Comparison of ENCODE assay signal across 1 cellular context in genomic region chr5:111404270-111404769, GRCh38.
TF ChIP-seq lines count a peak whose summit lies in the region.

No MANE protein-coding gene starts in this region.

TF ChIP-seq in HepG2, 621 proteins besides CTCF, POLR2A, EP300 and RAD21 (continued from another document and continues in another):
- TF ChIP-seq AKNA (CRISPR knock-in tag; IDR thresholded peaks at IDR 0.05; ENCODE audit: borderline replicate concordance) (no peak), ZNF607 (CRISPR knock-in tag; IDR thresholded peaks at IDR 0.05; ENCODE audit: borderline replicate concordance) (no peak), KDM3A (CRISPR knock-in tag; IDR thresholded peaks at IDR 0.05; ENCODE audit: low read depth) (0 out of 2 replicates have a peak, but pooled peaks have one; percentile 12), ZBTB1 (CRISPR knock-in tag; IDR thresholded peaks at IDR 0.05; ENCODE audit: borderline replicate concordance) (no peak), ZNF792 (CRISPR knock-in tag; IDR thresholded peaks at IDR 0.05) (no peak), HMG20A (CRISPR knock-in tag; IDR thresholded peaks at IDR 0.05; ENCODE audit: borderline replicate concordance) (peak; percentile 77; the same call in 1 of the 2 replicates), ZNF747 (CRISPR knock-in tag; IDR thresholded peaks at IDR 0.05; ENCODE audit: borderline replicate concordance) (0 out of 2 replicates have a peak, but pooled peaks have one; percentile 26), ZKSCAN8 (CRISPR knock-in tag; IDR thresholded peaks at IDR 0.05; ENCODE audit: borderline replicate concordance) (peak; percentile 36; the same call in 1 of the 2 replicates), TEAD3 (CRISPR knock-in tag; optimal IDR thresholded peaks at IDR 0.05; ENCODE audit: borderline replicate concordance) (peak; percentile 8), NCOA1 (CRISPR knock-in tag; IDR thresholded peaks at IDR 0.05) (no peak), ZNF20 (CRISPR knock-in tag; IDR thresholded peaks at IDR 0.05) (no peak), JUND (CRISPR knock-in tag; IDR thresholded peaks at IDR 0.05) (no peak), ATF3 (CRISPR knock-in tag; IDR thresholded peaks at IDR 0.05) (no peak), PCBP2 (optimal IDR thresholded peaks at IDR 0.05; ENCODE audit: low read depth, low read length, poor library complexity, severe bottlenecking) (no peak), ZKSCAN5 (CRISPR knock-in tag; IDR thresholded peaks at IDR 0.05) (no peak), ZMAT3 (CRISPR knock-in tag; conservative IDR thresholded peaks at IDR 0.05) (no peak), ZNF333 (CRISPR knock-in tag; IDR thresholded peaks at IDR 0.05; ENCODE audit: borderline replicate concordance) (no peak), PCBP1 (IDR thresholded peaks at IDR 0.05; ENCODE audit: borderline replicate concordance, low read depth, low read length) (no peak), CBX5 (CRISPR knock-in tag; IDR thresholded peaks at IDR 0.05; ENCODE audit: borderline replicate concordance) (0 out of 2 replicates have a peak, but pooled peaks have one; percentile 34), ZNF503 (CRISPR knock-in tag; IDR thresholded peaks at IDR 0.05) (peak; percentile 66; the same call in 1 of the 2 replicates)
- TF ChIP-seq, protein P1, sequence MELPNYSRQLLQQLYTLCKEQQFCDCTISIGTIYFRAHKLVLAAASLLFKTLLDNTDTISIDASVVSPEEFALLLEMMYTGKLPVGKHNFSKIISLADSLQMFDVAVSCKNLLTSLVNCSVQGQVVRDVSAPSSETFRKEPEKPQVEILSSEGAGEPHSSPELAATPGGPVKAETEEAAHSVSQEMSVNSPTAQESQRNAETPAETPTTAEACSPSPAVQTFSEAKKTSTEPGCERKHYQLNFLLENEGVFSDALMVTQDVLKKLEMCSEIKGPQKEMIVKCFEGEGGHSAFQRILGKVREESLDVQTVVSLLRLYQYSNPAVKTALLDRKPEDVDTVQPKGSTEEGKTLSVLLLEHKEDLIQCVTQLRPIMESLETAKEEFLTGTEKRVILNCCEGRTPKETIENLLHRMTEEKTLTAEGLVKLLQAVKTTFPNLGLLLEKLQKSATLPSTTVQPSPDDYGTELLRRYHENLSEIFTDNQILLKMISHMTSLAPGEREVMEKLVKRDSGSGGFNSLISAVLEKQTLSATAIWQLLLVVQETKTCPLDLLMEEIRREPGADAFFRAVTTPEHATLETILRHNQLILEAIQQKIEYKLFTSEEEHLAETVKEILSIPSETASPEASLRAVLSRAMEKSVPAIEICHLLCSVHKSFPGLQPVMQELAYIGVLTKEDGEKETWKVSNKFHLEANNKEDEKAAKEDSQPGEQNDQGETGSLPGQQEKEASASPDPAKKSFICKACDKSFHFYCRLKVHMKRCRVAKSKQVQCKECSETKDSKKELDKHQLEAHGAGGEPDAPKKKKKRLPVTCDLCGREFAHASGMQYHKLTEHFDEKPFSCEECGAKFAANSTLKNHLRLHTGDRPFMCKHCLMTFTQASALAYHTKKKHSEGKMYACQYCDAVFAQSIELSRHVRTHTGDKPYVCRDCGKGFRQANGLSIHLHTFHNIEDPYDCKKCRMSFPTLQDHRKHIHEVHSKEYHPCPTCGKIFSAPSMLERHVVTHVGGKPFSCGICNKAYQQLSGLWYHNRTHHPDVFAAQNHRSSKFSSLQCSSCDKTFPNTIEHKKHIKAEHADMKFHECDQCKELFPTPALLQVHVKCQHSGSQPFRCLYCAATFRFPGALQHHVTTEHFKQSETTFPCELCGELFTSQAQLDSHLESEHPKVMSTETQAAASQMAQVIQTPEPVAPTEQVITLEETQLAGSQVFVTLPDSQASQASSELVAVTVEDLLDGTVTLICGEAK (IDR thresholded peaks at IDR 0.05): no peak
- TF ChIP-seq, protein P1 (CRISPR knock-in tag; IDR thresholded peaks at IDR 0.05): no peak
- TF ChIP-seq, protein P2, sequence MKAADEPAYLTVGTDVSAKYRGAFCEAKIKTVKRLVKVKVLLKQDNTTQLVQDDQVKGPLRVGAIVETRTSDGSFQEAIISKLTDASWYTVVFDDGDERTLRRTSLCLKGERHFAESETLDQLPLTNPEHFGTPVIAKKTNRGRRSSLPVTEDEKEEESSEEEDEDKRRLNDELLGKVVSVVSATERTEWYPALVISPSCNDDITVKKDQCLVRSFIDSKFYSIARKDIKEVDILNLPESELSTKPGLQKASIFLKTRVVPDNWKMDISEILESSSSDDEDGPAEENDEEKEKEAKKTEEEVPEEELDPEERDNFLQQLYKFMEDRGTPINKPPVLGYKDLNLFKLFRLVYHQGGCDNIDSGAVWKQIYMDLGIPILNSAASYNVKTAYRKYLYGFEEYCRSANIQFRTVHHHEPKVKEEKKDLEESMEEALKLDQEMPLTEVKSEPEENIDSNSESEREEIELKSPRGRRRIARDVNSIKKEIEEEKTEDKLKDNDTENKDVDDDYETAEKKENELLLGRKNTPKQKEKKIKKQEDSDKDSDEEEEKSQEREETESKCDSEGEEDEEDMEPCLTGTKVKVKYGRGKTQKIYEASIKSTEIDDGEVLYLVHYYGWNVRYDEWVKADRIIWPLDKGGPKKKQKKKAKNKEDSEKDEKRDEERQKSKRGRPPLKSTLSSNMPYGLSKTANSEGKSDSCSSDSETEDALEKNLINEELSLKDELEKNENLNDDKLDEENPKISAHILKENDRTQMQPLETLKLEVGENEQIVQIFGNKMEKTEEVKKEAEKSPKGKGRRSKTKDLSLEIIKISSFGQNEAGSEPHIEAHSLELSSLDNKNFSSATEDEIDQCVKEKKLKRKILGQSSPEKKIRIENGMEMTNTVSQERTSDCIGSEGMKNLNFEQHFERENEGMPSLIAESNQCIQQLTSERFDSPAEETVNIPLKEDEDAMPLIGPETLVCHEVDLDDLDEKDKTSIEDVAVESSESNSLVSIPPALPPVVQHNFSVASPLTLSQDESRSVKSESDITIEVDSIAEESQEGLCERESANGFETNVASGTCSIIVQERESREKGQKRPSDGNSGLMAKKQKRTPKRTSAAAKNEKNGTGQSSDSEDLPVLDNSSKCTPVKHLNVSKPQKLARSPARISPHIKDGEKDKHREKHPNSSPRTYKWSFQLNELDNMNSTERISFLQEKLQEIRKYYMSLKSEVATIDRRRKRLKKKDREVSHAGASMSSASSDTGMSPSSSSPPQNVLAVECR (CRISPR knock-in tag; IDR thresholded peaks at IDR 0.05; ENCODE audit: borderline replicate concordance): no peak
- TF ChIP-seq, protein P3, sequence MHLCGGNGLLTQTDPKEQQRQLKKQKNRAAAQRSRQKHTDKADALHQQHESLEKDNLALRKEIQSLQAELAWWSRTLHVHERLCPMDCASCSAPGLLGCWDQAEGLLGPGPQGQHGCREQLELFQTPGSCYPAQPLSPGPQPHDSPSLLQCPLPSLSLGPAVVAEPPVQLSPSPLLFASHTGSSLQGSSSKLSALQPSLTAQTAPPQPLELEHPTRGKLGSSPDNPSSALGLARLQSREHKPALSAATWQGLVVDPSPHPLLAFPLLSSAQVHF (CRISPR knock-in tag; IDR thresholded peaks at IDR 0.05): no peak
- TF ChIP-seq, protein P4, sequence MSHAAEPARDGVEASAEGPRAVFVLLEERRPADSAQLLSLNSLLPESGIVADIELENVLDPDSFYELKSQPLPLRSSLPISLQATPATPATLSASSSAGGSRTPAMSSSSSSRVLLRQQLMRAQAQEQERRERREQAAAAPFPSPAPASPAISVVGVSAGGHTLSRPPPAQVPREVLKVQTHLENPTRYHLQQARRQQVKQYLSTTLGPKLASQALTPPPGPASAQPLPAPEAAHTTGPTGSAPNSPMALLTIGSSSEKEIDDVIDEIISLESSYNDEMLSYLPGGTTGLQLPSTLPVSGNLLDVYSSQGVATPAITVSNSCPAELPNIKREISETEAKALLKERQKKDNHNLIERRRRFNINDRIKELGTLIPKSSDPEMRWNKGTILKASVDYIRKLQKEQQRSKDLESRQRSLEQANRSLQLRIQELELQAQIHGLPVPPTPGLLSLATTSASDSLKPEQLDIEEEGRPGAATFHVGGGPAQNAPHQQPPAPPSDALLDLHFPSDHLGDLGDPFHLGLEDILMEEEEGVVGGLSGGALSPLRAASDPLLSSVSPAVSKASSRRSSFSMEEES (CRISPR knock-in tag; IDR thresholded peaks at IDR 0.05): peak; percentile 20; the same call in 1 of the 2 replicates
- TF ChIP-seq, protein P5, sequence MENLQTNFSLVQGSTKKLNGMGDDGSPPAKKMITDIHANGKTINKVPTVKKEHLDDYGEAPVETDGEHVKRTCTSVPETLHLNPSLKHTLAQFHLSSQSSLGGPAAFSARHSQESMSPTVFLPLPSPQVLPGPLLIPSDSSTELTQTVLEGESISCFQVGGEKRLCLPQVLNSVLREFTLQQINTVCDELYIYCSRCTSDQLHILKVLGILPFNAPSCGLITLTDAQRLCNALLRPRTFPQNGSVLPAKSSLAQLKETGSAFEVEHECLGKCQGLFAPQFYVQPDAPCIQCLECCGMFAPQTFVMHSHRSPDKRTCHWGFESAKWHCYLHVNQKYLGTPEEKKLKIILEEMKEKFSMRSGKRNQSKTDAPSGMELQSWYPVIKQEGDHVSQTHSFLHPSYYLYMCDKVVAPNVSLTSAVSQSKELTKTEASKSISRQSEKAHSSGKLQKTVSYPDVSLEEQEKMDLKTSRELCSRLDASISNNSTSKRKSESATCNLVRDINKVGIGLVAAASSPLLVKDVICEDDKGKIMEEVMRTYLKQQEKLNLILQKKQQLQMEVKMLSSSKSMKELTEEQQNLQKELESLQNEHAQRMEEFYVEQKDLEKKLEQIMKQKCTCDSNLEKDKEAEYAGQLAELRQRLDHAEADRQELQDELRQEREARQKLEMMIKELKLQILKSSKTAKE (CRISPR knock-in tag; IDR thresholded peaks at IDR 0.05; ENCODE audit: borderline replicate concordance): peak; percentile 45; the same call in 1 of the 2 replicates
